In the genomic region with DNA sequence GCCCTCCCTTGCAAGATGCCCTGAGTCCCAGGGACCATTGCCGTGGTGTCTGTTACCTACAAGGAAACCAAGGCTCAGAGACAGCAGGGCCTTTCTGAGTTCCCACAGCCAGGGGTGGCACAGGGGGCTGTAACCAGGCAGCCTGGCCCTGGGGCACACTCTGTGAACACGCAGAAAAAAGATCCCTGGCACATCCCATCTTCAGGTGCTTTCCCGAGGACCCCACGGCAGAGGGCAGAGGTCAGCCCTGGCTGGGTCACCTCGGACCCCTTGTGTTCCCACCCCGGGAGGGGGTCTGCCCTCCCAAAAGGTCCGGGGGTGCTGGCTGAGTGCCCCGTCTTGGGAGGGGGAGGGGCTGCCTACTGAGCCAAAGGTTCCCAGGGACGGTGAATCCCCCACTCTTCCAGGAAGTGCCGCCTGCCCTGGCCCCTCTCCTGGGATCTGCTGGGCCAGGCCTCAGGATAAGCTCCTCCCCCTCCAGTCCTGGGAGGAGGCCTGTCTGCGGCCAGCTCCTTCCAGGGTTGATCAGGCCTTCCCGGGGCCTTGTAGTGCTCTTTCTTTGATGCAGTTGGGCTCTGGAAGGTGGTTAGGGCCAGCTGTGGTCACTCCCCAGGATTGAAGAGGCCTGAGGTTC, we compare ENCODE assay signal across 8 cellular contexts. TPM values are rescaled to one million over a fixed set of nuclear protein-coding genes. Genes with fewer than 3 reads are reported as not detected.
DNase-seq lines count a peak whose midpoint lies in the region; ATAC-seq, FAIRE-seq and TF ChIP-seq lines count a peak whose summit lies in the region.

No MANE protein-coding gene starts in this region.

- no peak overlapping the region for H3K4me3 ChIP-seq in HUES64 (ENCODE audit: low read length)
- no peak overlapping the region for H3K4me3 ChIP-seq in ectodermal cell (ENCODE audit: insufficient read depth, low read depth, low read length)
- H3K4me3 ChIP-seq in HepG2 (replicated peaks in 1 of 3; ENCODE audit: insufficient read depth in 1 of 3, low read depth in 2 of 3, low read length in 3 of 3): peak overlapping the region; percentile 42 to 70 (median 51); a peak in 5 of 6 replicates
- no peak overlapping the region for H3K4me3 ChIP-seq in thyroid gland (replicated peaks in 1 of 3)

- in situ Hi-C loops in HepG2 (cut with HindIII; ENCODE audit: extremely low pct_ligation_motif_present, low pct_unique_long_range_greater_than_20kb): loop anchor here (5.0 to 10.0 kb wide), 2 partner anchors 49 to 117 kb away; a partner anchor contains a TSS

- TF ChIP-seq POLR2A in HepG2 (IDR thresholded peaks at IDR 0.05; ENCODE audit: insufficient read depth in 1 of 2, low read depth in 2 of 2, low read length in 2 of 2) (no peak), thyroid gland (IDR thresholded peaks at IDR 0.05) (no peak)

- no peak for TF ChIP-seq RAD21 in HepG2 (CRISPR knock-in tag; IDR thresholded peaks at IDR 0.05)

- BruUV-seq in HepG2 (replicated peaks; lab: Mats Ljungman, UMichigan): no TSS peak

- peak overlapping the region; percentile 95 for H3K4me2 ChIP-seq in HepG2 (ENCODE audit: low read depth, low read length)

- H3K4me1 ChIP-seq in HUES64 (ENCODE audit: insufficient read depth, low read length) (peaks cover 25% of the 10 kb centered on the region), ectodermal cell (ENCODE audit: control insufficient read depth, insufficient read depth, low read length) (peaks cover 35% of the 10 kb centered on the region), HepG2 (ENCODE audit: insufficient read depth, low read length) (peaks cover 75% of the 10 kb centered on the region), thyroid gland (peaks cover 75 to 92% of the 10 kb centered on the region in 2 donors)

- CTCF ChIA-PET in HepG2 (lab: Yijun Ruan, JAX; ENCODE audit: low intra/inter-chr PET ratio, low total read pairs): interaction anchor here (1.2 kb wide), 1 partner anchor 10 kb away, joined by 3 read pairs; no protein-coding TSS in a partner anchor

- no peaks in the 10 kb centered on the region for H4K20me1 ChIP-seq in HepG2 (ENCODE audit: insufficient read depth, low read length)

- DNase-seq in HepG2 (ENCODE audit: low spot score) (no peak), thyroid gland (peak; percentile 75 to 82), NCI-H524 (lab: John Stamatoyannopoulos, UW) (no peak)
- DNase-seq in activated effector memory CD4-positive, alpha-beta T cell treated with anti-CD3 and anti-CD28 coated beads, Interleukin-2, amount 50 U/mL, for 16 hours: no peak
- DNase-seq in activated CD4-positive, alpha-beta T cell treated with anti-CD3 and anti-CD28 coated beads, Interleukin-2, amount 50 U/mL, for 1 hour: no peak

- no peaks in the 10 kb centered on the region for H3K27me3 ChIP-seq in HUES64 (ENCODE audit: insufficient read depth, low read length)
- H3K27me3 ChIP-seq in ectodermal cell (ENCODE audit: control insufficient read depth, insufficient read depth, low read length, poor library complexity, severe bottlenecking): no peaks in the 10 kb centered on the region
- H3K27me3 ChIP-seq in HepG2 (ENCODE audit: control insufficient read depth in 1 of 2, insufficient read depth in 2 of 2, low read length in 2 of 2): peaks cover 0 to 31% of the 10 kb centered on the region in 2 experiments; a peak in 2 of 5 replicates
- no peaks in the 10 kb centered on the region for H3K27me3 ChIP-seq in thyroid gland

- H3K27ac ChIP-seq in HUES64 (ENCODE audit: low read depth, low read length): peak overlapping the region; percentile 56; the same call in 1 of the 2 replicates
- H3K27ac ChIP-seq in ectodermal cell (ENCODE audit: insufficient read depth, low read depth, low read length, poor library complexity, severe bottlenecking): peak overlapping the region; percentile 44
- H3K27ac ChIP-seq in HepG2 (ENCODE audit: extremely low read length, insufficient read depth, low read length): no peak overlapping the region
- H3K27ac ChIP-seq in thyroid gland: peak overlapping the region; percentile 81 to 95 (median 93)

- H3K9me3 ChIP-seq in HUES64 (ENCODE audit: insufficient read depth, low read depth, low read length): no peaks in the 10 kb centered on the region
- H3K9me3 ChIP-seq in ectodermal cell (ENCODE audit: control insufficient read depth, low read length): no peaks in the 10 kb centered on the region
- H3K9me3 ChIP-seq in HepG2 (ENCODE audit: low read length): no peaks in the 10 kb centered on the region
- H3K9me3 ChIP-seq in thyroid gland: no peaks in the 10 kb centered on the region

- H3K79me2 ChIP-seq in HepG2 (ENCODE audit: insufficient read depth, low read length): no peaks in the 10 kb centered on the region

- ATAC-seq in HepG2 (peak; percentile 26), GM19467 (IDR thresholded peaks at IDR 0.05; ENCODE audit: unreplicated experiment) (no peak)

- WGBS in HUES64: 40% methylated on average over 11 of the region's 12 CpGs
- WGBS in ectodermal cell, 2 experiments: 40 to 46% methylated on average over 12 of the region's 12 CpGs
- WGBS in HepG2 (ENCODE audit: low lambda C conversion rate): 0% methylated on average over 2 of the region's 12 CpGs
- 32 to 36% methylated on average over 4 to 5 of the region's 12 CpGs for WGBS in thyroid gland, 2 donors

- intact Hi-C loops in HepG2 (cut with micrococcal nuclease; ENCODE audit: unreplicated experiment): no loop called here
- intact Hi-C loops in thyroid gland (cut with DNase I): no loop called here

- POLR2A ChIA-PET in HepG2 (lab: Yijun Ruan, JAX): interaction anchor here (0.9 to 2.5 kb wide), 9 partner anchors 9 to 70 kb away, joined by 3 to 11 read pairs (median 6); a partner anchor contains a TSS

- H2AFZ ChIP-seq in HepG2 (ENCODE audit: low read length): no peak overlapping the region

- FAIRE-seq in HepG2 (lab: Jason Lieb, UNC): no peak

- TF ChIP-seq EP300 in HepG2 (IDR thresholded peaks at IDR 0.05; ENCODE audit: low read depth in 2 of 2, low read length in 2 of 2) (no peak), HepG2 (CRISPR knock-in tag; IDR thresholded peaks at IDR 0.05; ENCODE audit: borderline replicate concordance) (no peak)

- H3K9ac ChIP-seq in HUES64 (ENCODE audit: low read depth, low read length) (no peak overlapping the region), HepG2 (ENCODE audit: insufficient read depth, low read depth, low read length) (peak overlapping the region; percentile 66)

- TF ChIP-seq CTCF in HepG2 (CRISPR knock-in tag; IDR thresholded peaks at IDR 0.05): no peak
- no peak for TF ChIP-seq CTCF in thyroid gland (IDR thresholded peaks at IDR 0.05)

- no peaks in the 10 kb centered on the region for H3K36me3 ChIP-seq in HUES64 (ENCODE audit: insufficient read depth, low read length)
- H3K36me3 ChIP-seq in ectodermal cell (ENCODE audit: control insufficient read depth, insufficient read depth, low read length): no peaks in the 10 kb centered on the region
- H3K36me3 ChIP-seq in HepG2 (replicated peaks in 1 of 2; ENCODE audit: control insufficient read depth in 1 of 2, insufficient read depth in 2 of 2, low read length in 2 of 2): no peaks in the 10 kb centered on the region
- no peaks in the 10 kb centered on the region for H3K36me3 ChIP-seq in thyroid gland

RNA-seq across cellular contexts. Expression of a gene that starts 8.1 kb away (rescaled TPM):
- 7.1 TPM for polyA plus RNA-seq in HUES64 (2013, experiment 1 of 2)
- 7.9 TPM for polyA plus RNA-seq in HUES64 (2013, experiment 2 of 2)
- 10.6 TPM for polyA plus RNA-seq in ectodermal cell (2013, experiment 1 of 4)
- 10.8 TPM for polyA plus RNA-seq in ectodermal cell (2013, experiment 2 of 4)
- 9.1 TPM for polyA plus RNA-seq in ectodermal cell (2013, experiment 3 of 4)
- polyA plus RNA-seq in ectodermal cell (2013, experiment 4 of 4): 10.0 TPM
- total RNA-seq in HepG2 (2016; rRNA removed; fragmentation: Illumina TruSeq; extraction: Trizol) (0.24 and 0.29 TPM in 2 replicates), thyroid gland (1 to 10 TPM; 5.5 to 7.6 (median 6.7) TPM)
- total RNA-seq in HepG2 (2016; cell fraction: cytosol; rRNA removed; fragmentation: Illumina TruSeq; extraction: Trizol; ENCODE audit: low read depth): 1.0 and 1.1 TPM in 2 replicates
- total RNA-seq in HepG2 (2016; cell fraction: insoluble cytoplasmic fraction; rRNA removed; fragmentation: Illumina TruSeq; extraction: Trizol): 0.18 and 0.30 TPM in 2 replicates
- total RNA-seq in HepG2 (2016; cell fraction: membrane; rRNA removed; fragmentation: Illumina TruSeq; extraction: Trizol): 0.59 and 0.65 TPM in 2 replicates
- total RNA-seq in HepG2 (2016; cell fraction: nucleus; rRNA removed; fragmentation: Illumina TruSeq; extraction: Trizol): 0.34 and 0.63 TPM in 2 replicates
- 0.28 and 0.39 TPM in 2 replicates for polyA plus RNA-seq in HepG2 (2011; rRNA removed)
- 0.17 and 0.18 TPM in 2 replicates for polyA plus RNA-seq in HepG2 (2011; cell fraction: cytosol; rRNA removed)
- 1.1 and 1.3 TPM in 2 replicates for polyA plus RNA-seq in HepG2 (2011; cell fraction: nucleus; rRNA removed)
- 0.91 and 2.0 TPM in 2 replicates for polyA plus RNA-seq in HepG2 (2012)
- 0.27 and 0.43 TPM in 2 replicates for polyA plus RNA-seq in HepG2 (2016; cell fraction: cytosol; fragmentation: Illumina TruSeq; extraction: Trizol; ENCODE audit: low read depth)
- 0.70 and 0.86 TPM in 2 replicates for polyA plus RNA-seq in HepG2 (2016; cell fraction: insoluble cytoplasmic fraction; fragmentation: Illumina TruSeq; extraction: Trizol; ENCODE audit: low read depth)
- 1.3 and 1.4 TPM in 2 replicates for polyA plus RNA-seq in HepG2 (2016; cell fraction: membrane; fragmentation: Illumina TruSeq; extraction: Trizol; ENCODE audit: low read depth)
- polyA plus RNA-seq in HepG2 (2016; cell fraction: nucleus; fragmentation: Illumina TruSeq; extraction: Trizol; ENCODE audit: insufficient read depth, low read depth): 1.6 and 1.8 TPM in 2 replicates
- 0.44 and 3.2 TPM in 2 replicates for polyA minus RNA-seq in HepG2 (2011; rRNA and poly(A)+ RNA removed; ENCODE audit: low replicate concordance)
- polyA minus RNA-seq in HepG2 (2011; cell fraction: cytosol; rRNA and poly(A)+ RNA removed): 0.18 and 0.99 TPM in 2 replicates
- polyA minus RNA-seq in HepG2 (2011; cell fraction: nucleus; rRNA and poly(A)+ RNA removed): 0.25 and 0.52 TPM in 2 replicates

RNA-seq across cellular contexts. Expression of a gene that starts 27.2 kb away (rescaled TPM):
- polyA plus RNA-seq in HUES64 (2013, experiment 1 of 2): 71.8 TPM
- polyA plus RNA-seq in HUES64 (2013, experiment 2 of 2): 66.8 TPM
- 40.9 TPM for polyA plus RNA-seq in ectodermal cell (2013, experiment 1 of 4)
- polyA plus RNA-seq in ectodermal cell (2013, experiment 2 of 4): 41.8 TPM
- 46.4 TPM for polyA plus RNA-seq in ectodermal cell (2013, experiment 3 of 4)
- polyA plus RNA-seq in ectodermal cell (2013, experiment 4 of 4): 47.3 TPM
- total RNA-seq in HepG2 (2016; rRNA removed; fragmentation: Illumina TruSeq; extraction: Trizol) (39.5 and 51.8 TPM in 2 replicates), thyroid gland (10 to 100 TPM in 3 of 4 donors, 1 to 10 TPM in 1; 5.6 to 60.2 (median 27.3) TPM)
- total RNA-seq in HepG2 (2016; cell fraction: cytosol; rRNA removed; fragmentation: Illumina TruSeq; extraction: Trizol; ENCODE audit: low read depth): 62.7 and 78.9 TPM in 2 replicates
- 44.0 and 55.1 TPM in 2 replicates for total RNA-seq in HepG2 (2016; cell fraction: insoluble cytoplasmic fraction; rRNA removed; fragmentation: Illumina TruSeq; extraction: Trizol)
- 48.0 and 59.1 TPM in 2 replicates for total RNA-seq in HepG2 (2016; cell fraction: membrane; rRNA removed; fragmentation: Illumina TruSeq; extraction: Trizol)
- total RNA-seq in HepG2 (2016; cell fraction: nucleus; rRNA removed; fragmentation: Illumina TruSeq; extraction: Trizol): 21.8 and 30.9 TPM in 2 replicates
- polyA plus RNA-seq in HepG2 (2011; rRNA removed): 51.5 and 64.5 TPM in 2 replicates
- 79.1 and 106 TPM in 2 replicates for polyA plus RNA-seq in HepG2 (2011; cell fraction: cytosol; rRNA removed)
- 59.7 and 63.8 TPM in 2 replicates for polyA plus RNA-seq in HepG2 (2011; cell fraction: nucleus; rRNA removed)
- 28.9 and 43.2 TPM in 2 replicates for polyA plus RNA-seq in HepG2 (2012)
- polyA plus RNA-seq in HepG2 (2016; cell fraction: cytosol; fragmentation: Illumina TruSeq; extraction: Trizol; ENCODE audit: low read depth): 51.5 and 69.1 TPM in 2 replicates
- 31.2 and 31.7 TPM in 2 replicates for polyA plus RNA-seq in HepG2 (2016; cell fraction: insoluble cytoplasmic fraction; fragmentation: Illumina TruSeq; extraction: Trizol; ENCODE audit: low read depth)
- 35.5 and 47.0 TPM in 2 replicates for polyA plus RNA-seq in HepG2 (2016; cell fraction: membrane; fragmentation: Illumina TruSeq; extraction: Trizol; ENCODE audit: low read depth)
- polyA plus RNA-seq in HepG2 (2016; cell fraction: nucleus; fragmentation: Illumina TruSeq; extraction: Trizol; ENCODE audit: insufficient read depth, low read depth): 70.3 and 85.7 TPM in 2 replicates
- 22.9 and 24.5 TPM in 2 replicates for polyA minus RNA-seq in HepG2 (2011; rRNA and poly(A)+ RNA removed; ENCODE audit: low replicate concordance)
- 13.2 and 17.4 TPM in 2 replicates for polyA minus RNA-seq in HepG2 (2011; cell fraction: cytosol; rRNA and poly(A)+ RNA removed)
- polyA minus RNA-seq in HepG2 (2011; cell fraction: nucleus; rRNA and poly(A)+ RNA removed): 12.3 and 12.9 TPM in 2 replicates

RNA-seq across cellular contexts. Expression of a gene that starts 47.7 kb away (rescaled TPM):
- 6.1 TPM for polyA plus RNA-seq in HUES64 (2013, experiment 1 of 2)
- 7.2 TPM for polyA plus RNA-seq in HUES64 (2013, experiment 2 of 2)
- polyA plus RNA-seq in ectodermal cell (2013, experiment 1 of 4): 16.2 TPM
- polyA plus RNA-seq in ectodermal cell (2013, experiment 2 of 4): 13.3 TPM
- polyA plus RNA-seq in ectodermal cell (2013, experiment 3 of 4): 14.9 TPM
- polyA plus RNA-seq in ectodermal cell (2013, experiment 4 of 4): 16.3 TPM
- total RNA-seq in HepG2 (2016; rRNA removed; fragmentation: Illumina TruSeq; extraction: Trizol) (6.9 and 18.2 TPM in 2 replicates), thyroid gland (10 to 100 TPM; 21.9 to 47.0 (median 28.8) TPM)
- 2.8 and 3.3 TPM in 2 replicates for total RNA-seq in HepG2 (2016; cell fraction: cytosol; rRNA removed; fragmentation: Illumina TruSeq; extraction: Trizol; ENCODE audit: low read depth)
- total RNA-seq in HepG2 (2016; cell fraction: insoluble cytoplasmic fraction; rRNA removed; fragmentation: Illumina TruSeq; extraction: Trizol): 5.9 and 17.8 TPM in 2 replicates
- total RNA-seq in HepG2 (2016; cell fraction: membrane; rRNA removed; fragmentation: Illumina TruSeq; extraction: Trizol): 5.8 and 6.6 TPM in 2 replicates
- 22.5 and 25.6 TPM in 2 replicates for total RNA-seq in HepG2 (2016; cell fraction: nucleus; rRNA removed; fragmentation: Illumina TruSeq; extraction: Trizol)
- 8.4 and 15.5 TPM in 2 replicates for polyA plus RNA-seq in HepG2 (2011; rRNA removed)
- 9.0 and 15.7 TPM in 2 replicates for polyA plus RNA-seq in HepG2 (2011; cell fraction: cytosol; rRNA removed)
- 47.1 and 58.1 TPM in 2 replicates for polyA plus RNA-seq in HepG2 (2011; cell fraction: nucleus; rRNA removed)
- polyA plus RNA-seq in HepG2 (2012): 9.8 and 16.9 TPM in 2 replicates
- 2.3 and 2.6 TPM in 2 replicates for polyA plus RNA-seq in HepG2 (2016; cell fraction: cytosol; fragmentation: Illumina TruSeq; extraction: Trizol; ENCODE audit: low read depth)
- polyA plus RNA-seq in HepG2 (2016; cell fraction: insoluble cytoplasmic fraction; fragmentation: Illumina TruSeq; extraction: Trizol; ENCODE audit: low read depth): 7.7 and 10.2 TPM in 2 replicates
- polyA plus RNA-seq in HepG2 (2016; cell fraction: membrane; fragmentation: Illumina TruSeq; extraction: Trizol; ENCODE audit: low read depth): 3.1 and 4.1 TPM in 2 replicates
- 40.8 and 43.4 TPM in 2 replicates for polyA plus RNA-seq in HepG2 (2016; cell fraction: nucleus; fragmentation: Illumina TruSeq; extraction: Trizol; ENCODE audit: insufficient read depth, low read depth)
- polyA minus RNA-seq in HepG2 (2011; rRNA and poly(A)+ RNA removed; ENCODE audit: low replicate concordance): 1.2 and 47.2 TPM in 2 replicates
- 18.8 and 21.5 TPM in 2 replicates for polyA minus RNA-seq in HepG2 (2011; cell fraction: cytosol; rRNA and poly(A)+ RNA removed)
- 32.1 and 35.9 TPM in 2 replicates for polyA minus RNA-seq in HepG2 (2011; cell fraction: nucleus; rRNA and poly(A)+ RNA removed)

RNA-seq across cellular contexts. Expression of a gene that starts 51.1 kb away (rescaled TPM):
- 23.3 TPM for polyA plus RNA-seq in HUES64 (2013, experiment 1 of 2)
- 21.4 TPM for polyA plus RNA-seq in HUES64 (2013, experiment 2 of 2)
- polyA plus RNA-seq in ectodermal cell (2013, experiment 1 of 4): 34.6 TPM
- polyA plus RNA-seq in ectodermal cell (2013, experiment 2 of 4): 28.0 TPM
- 25.0 TPM for polyA plus RNA-seq in ectodermal cell (2013, experiment 3 of 4)
- 25.2 TPM for polyA plus RNA-seq in ectodermal cell (2013, experiment 4 of 4)
- total RNA-seq in HepG2 (2016; rRNA removed; fragmentation: Illumina TruSeq; extraction: Trizol) (10.4 and 12.2 TPM in 2 replicates), thyroid gland (1 to 10 TPM; 3.8 to 6.3 (median 5.4) TPM)
- 22.0 and 26.0 TPM in 2 replicates for total RNA-seq in HepG2 (2016; cell fraction: cytosol; rRNA removed; fragmentation: Illumina TruSeq; extraction: Trizol; ENCODE audit: low read depth)
- 8.6 and 13.4 TPM in 2 replicates for total RNA-seq in HepG2 (2016; cell fraction: insoluble cytoplasmic fraction; rRNA removed; fragmentation: Illumina TruSeq; extraction: Trizol)
- total RNA-seq in HepG2 (2016; cell fraction: membrane; rRNA removed; fragmentation: Illumina TruSeq; extraction: Trizol): 16.4 and 17.5 TPM in 2 replicates
- 6.4 and 7.5 TPM in 2 replicates for total RNA-seq in HepG2 (2016; cell fraction: nucleus; rRNA removed; fragmentation: Illumina TruSeq; extraction: Trizol)
- 13.0 and 15.6 TPM in 2 replicates for polyA plus RNA-seq in HepG2 (2011; rRNA removed)
- 4.7 and 8.9 TPM in 2 replicates for polyA plus RNA-seq in HepG2 (2011; cell fraction: cytosol; rRNA removed)
- polyA plus RNA-seq in HepG2 (2011; cell fraction: nucleus; rRNA removed): 12.3 and 16.1 TPM in 2 replicates
- 9.9 and 12.9 TPM in 2 replicates for polyA plus RNA-seq in HepG2 (2012)
- 4.9 and 5.3 TPM in 2 replicates for polyA plus RNA-seq in HepG2 (2016; cell fraction: cytosol; fragmentation: Illumina TruSeq; extraction: Trizol; ENCODE audit: low read depth)
- 13.4 and 17.4 TPM in 2 replicates for polyA plus RNA-seq in HepG2 (2016; cell fraction: insoluble cytoplasmic fraction; fragmentation: Illumina TruSeq; extraction: Trizol; ENCODE audit: low read depth)
- polyA plus RNA-seq in HepG2 (2016; cell fraction: membrane; fragmentation: Illumina TruSeq; extraction: Trizol; ENCODE audit: low read depth): 7.5 and 7.9 TPM in 2 replicates
- polyA plus RNA-seq in HepG2 (2016; cell fraction: nucleus; fragmentation: Illumina TruSeq; extraction: Trizol; ENCODE audit: insufficient read depth, low read depth): 20.3 and 24.4 TPM in 2 replicates
- polyA minus RNA-seq in HepG2 (2011; rRNA and poly(A)+ RNA removed; ENCODE audit: low replicate concordance): 36.2 and 88.6 TPM in 2 replicates
- 18.4 and 24.2 TPM in 2 replicates for polyA minus RNA-seq in HepG2 (2011; cell fraction: cytosol; rRNA and poly(A)+ RNA removed)
- polyA minus RNA-seq in HepG2 (2011; cell fraction: nucleus; rRNA and poly(A)+ RNA removed): 6.2 and 8.5 TPM in 2 replicates

Comparison
In these comparisons a context has a peak if more than half of its experiments do, and no peak if none do; other contexts are left out.
1. H3K4me3 ChIP-seq: peak in HepG2 (3 of 3); none in HUES64 (single experiment), ectodermal cell (single experiment) and thyroid gland (0 of 3).
2. DNase-seq: peak in thyroid gland (2 of 2); none in HepG2 (single experiment), activated effector memory CD4-positive, alpha-beta T cell treated with anti-CD3 and anti-CD28 coated beads, Interleukin-2, amount 50 U/mL, for 16 hours (single experiment), activated CD4-positive, alpha-beta T cell treated with anti-CD3 and anti-CD28 coated beads, Interleukin-2, amount 50 U/mL, for 1 hour (single experiment) and NCI-H524 (0 of 2).